In the genomic region with DNA sequence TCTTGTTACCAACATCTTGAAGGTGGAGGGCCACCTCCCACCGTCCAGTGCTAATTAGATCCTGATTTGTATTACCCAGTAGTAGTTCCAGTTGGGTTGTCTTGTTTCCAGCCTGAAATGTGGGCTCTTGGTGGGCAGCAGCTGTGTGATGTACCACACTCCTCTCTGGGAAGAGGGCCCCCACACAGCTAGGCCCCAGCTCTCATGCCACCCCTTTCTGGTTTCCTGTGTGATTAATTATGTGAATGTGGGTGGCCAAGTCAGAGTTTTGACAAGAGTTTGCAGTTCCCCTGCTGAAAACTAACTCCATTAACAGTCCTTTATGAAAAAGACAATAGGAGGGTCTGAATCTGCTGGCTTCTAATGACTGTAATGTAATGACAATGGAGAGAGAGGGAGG, we compare ENCODE assay signal across 33 cellular contexts. TPM values are rescaled to one million over a fixed set of nuclear protein-coding genes. Genes with fewer than 3 reads are reported as not detected.
DNase-seq lines count a peak whose midpoint lies in the region; ATAC-seq and TF ChIP-seq lines count a peak whose summit lies in the region.
"Had no signal": no experiment of that assay in that cellular context is flagged by ENCODE, and none has a peak within 500 bp of the region (broad histone marks: within the 10 kb centered on the region; RNA-seq: fewer than 3 reads in every experiment).

No MANE protein-coding gene starts in this region.

- ATAC-seq in stimulated activated naive CD8-positive, alpha-beta T cell treated with anti-CD3 and anti-CD28 coated beads, Interleukin-15, Interleukin-2, amounts not matched to agents 100 U/mL and 50 U/mL, for 24 hours, result peak; percentile 16
- ATAC-seq: GM12878, Panc1 had no signal

- H3K4me3 ChIP-seq in SJSA1 (no peak overlapping the region), esophagus squamous epithelium (no peak overlapping the region), mammary epithelial cell (replicated peaks in 1 of 3; ENCODE audit: insufficient read depth in 1 of 3, low read depth in 2 of 3, low read length in 3 of 3) (no peak overlapping the region)
- H3K4me3 ChIP-seq: GM12878, SK-N-MC had no signal

- dilution Hi-C loops in mammary epithelial cell (cut with HindIII; ENCODE audit: low sequenced_read_pairs), result no loop called here

- H3K4me1 ChIP-seq in SJSA1 (replicated peaks) (peaks cover 34% of the 10 kb centered on the region), esophagus squamous epithelium (peaks cover 5 to 24% (median 6%) of the 10 kb centered on the region in 3 donors), mammary epithelial cell (ENCODE audit: insufficient read depth, low read length) (no peaks in the 10 kb centered on the region)
- H3K4me1 ChIP-seq: BE2C had no signal

- TF ChIP-seq CTCF in esophagus squamous epithelium (IDR thresholded peaks at IDR 0.05) (no peak), mammary epithelial cell (conservative IDR thresholded peaks at IDR 0.05 in 1 of 2, IDR thresholded peaks at IDR 0.05 in 1 of 2; ENCODE audit: extremely low read depth in 1 of 2, insufficient read depth in 1 of 2, low read depth in 1 of 2, low read length in 2 of 2) (no peak)

- BruUV-seq in mammary epithelial cell (replicated peaks; lab: Mats Ljungman, UMichigan), result no TSS peak

- peak overlapping the region; percentile 21 to 70 (median 55) for H3K27ac Mint-ChIP-seq in immature natural killer cell
- H3K27ac Mint-ChIP-seq: CD14-positive monocyte; CD8-positive, alpha-beta memory T cell had no signal

- intact Hi-C loops in esophagus squamous epithelium (cut with DNase I), result no loop called here
- intact Hi-C loops in mammary epithelial cell (cut with micrococcal nuclease), result no loop called here

- H3K36me3 Mint-ChIP-seq in immature natural killer cell, result no peaks in the 10 kb centered on the region
- H3K36me3 Mint-ChIP-seq: CD14-positive monocyte; CD8-positive, alpha-beta memory T cell had no signal

- H3K27me3 Mint-ChIP-seq in immature natural killer cell (ENCODE audit: low read depth in 3 of 3), result peaks cover 0 to 4% (median 0%) of the 10 kb centered on the region in 3 donors

- H4K20me1 ChIP-seq in mammary epithelial cell (ENCODE audit: insufficient read depth, low read length), result no peaks in the 10 kb centered on the region

- WGBS in esophagus squamous epithelium, 2 donors, result 84 to 87% methylated on average over 1 of the region's 1 CpG
- 42% methylated on average over 1 of the region's 1 CpG for WGBS in mammary epithelial cell (ENCODE audit: low coverage, missing lambda C conversion rate)

- no peaks in the 10 kb centered on the region for H3K79me2 ChIP-seq in mammary epithelial cell (ENCODE audit: insufficient read depth, low read length)

- DNase-seq in NK-92 treated with Interleukin-12 subunit alpha and Interleukin-12 subunit beta, amount 100 ng/mL, for 24 hours (lab: John Stamatoyannopoulos, UW), result peak; percentile 3
- DNase-seq in NK-92 (lab: John Stamatoyannopoulos, UW; ENCODE audit: unreplicated experiment), result no peak
- peak in 1 of 2 experiments; percentile 25 for DNase-seq in SJSA1 (ENCODE audit: low read depth in 1 of 2, low spot score in 2 of 2)
- DNase-seq in immature natural killer cell, result peak; percentile 1 to 11 (median 4)
- DNase-seq in stimulated activated naive CD8-positive, alpha-beta T cell treated with anti-CD3 and anti-CD28 coated beads, Interleukin-15, Interleukin-2, amounts not matched to agents 100 U/mL and 50 U/mL, for 24 hours, result no peak
- DNase-seq in esophagus squamous epithelium (lab: John Stamatoyannopoulos, UW), result no peak
- no peak for DNase-seq in SHP77 treated with DMSO at 0.1 percent for 48 hours (lab: John Stamatoyannopoulos, UW)
- DNase-seq in mammary epithelial cell, result no peak
- DNase-seq: BE2C; CD8-positive, alpha-beta memory T cell; DMS 273 treated with DMSO at 0.1 percent for 48 hours; DMS79; EL; GDM1; H7; KBM-7; MV-4-11; NCI-H1105; NCI-H1436 treated with DMSO at 0.1 percent for 48 hours; NCI-H187 treated with DMSO at 0.1 percent for 48 hours; NCI-H2171 treated with DMSO at 0.1 percent for 48 hours; NCI-H524 treated with DMSO at 0.1 percent for 48 hours; NCI-H774; SHP77 had no signal

- H3K9me3 ChIP-seq in SJSA1 (replicated peaks), result no peaks in the 10 kb centered on the region
- peaks cover 0 to 7% (median 0%) of the 10 kb centered on the region in 3 donors for H3K9me3 ChIP-seq in esophagus squamous epithelium
- peaks cover 3% of the 10 kb centered on the region for H3K9me3 ChIP-seq in mammary epithelial cell (replicated peaks; ENCODE audit: insufficient read depth, low read length)
- H3K9me3 ChIP-seq: BE2C had no signal

- H2AFZ ChIP-seq in mammary epithelial cell (ENCODE audit: low read depth, low read length), result no peak overlapping the region

- TF ChIP-seq POLR2A in esophagus squamous epithelium (IDR thresholded peaks at IDR 0.05), result no peak

- H3K4me2 ChIP-seq in mammary epithelial cell (ENCODE audit: insufficient read depth, low read depth, low read length), result no peak overlapping the region

- no peaks in the 10 kb centered on the region for H3K9me3 Mint-ChIP-seq in immature natural killer cell
- H3K9me3 Mint-ChIP-seq: CD8-positive, alpha-beta memory T cell had no signal

- H3K4me3 Mint-ChIP-seq in immature natural killer cell, result peak overlapping the region; percentile 23 to 88 (median 71)
- H3K4me3 Mint-ChIP-seq: CD14-positive monocyte had no signal

- H3K27me3 ChIP-seq in SJSA1 (replicated peaks) (no peaks in the 10 kb centered on the region), esophagus squamous epithelium (peaks cover 0 to 19% (median 0%) of the 10 kb centered on the region in 4 donors), mammary epithelial cell (ENCODE audit: insufficient read depth, low read length) (no peaks in the 10 kb centered on the region)
- H3K27me3 ChIP-seq: BE2C had no signal

- H3K27ac ChIP-seq in SJSA1 (peak overlapping the region; percentile 1; the same call in 1 of the 2 replicates), esophagus squamous epithelium (no peak overlapping the region), mammary epithelial cell (ENCODE audit: insufficient read depth, low read depth, low read length) (no peak overlapping the region)
- H3K27ac ChIP-seq: 22Rv1, RWPE1, SK-N-MC had no signal

- H3K4me1 Mint-ChIP-seq in immature natural killer cell, result peaks cover 25 to 49% of the 10 kb centered on the region in 2 donors
- H3K4me1 Mint-ChIP-seq: CD14-positive monocyte; CD8-positive, alpha-beta memory T cell had no signal

- CTCF ChIA-PET in mammary epithelial cell (lab: Charles Lee; ENCODE audit: low non-redundant PET), result no interaction called here

- in situ Hi-C loops in mammary epithelial cell (cut with MboI; ENCODE audit: low sequenced_read_pairs in 2 of 2), result no loop called here

- H3K36me3 ChIP-seq in SJSA1 (no peaks in the 10 kb centered on the region), esophagus squamous epithelium (no peaks in the 10 kb centered on the region), mammary epithelial cell (ENCODE audit: insufficient read depth, low read length) (no peaks in the 10 kb centered on the region)
- H3K36me3 ChIP-seq: BE2C had no signal

- no peak overlapping the region for H3K9ac ChIP-seq in mammary epithelial cell (ENCODE audit: insufficient read depth, low read length)

RNA-seq across cellular contexts. Expression of gene HMGB4, which starts 3.8 kb away (rescaled TPM):
- not detected in 2 replicates for total RNA-seq in SJSA1 (2014; rRNA removed; shearing (Covaris generic))
- polyA plus RNA-seq in immature natural killer cell, result not detected
- total RNA-seq in esophagus squamous epithelium, result not detected
- total RNA-seq in mammary epithelial cell, result not detected
- polyA plus RNA-seq in mammary epithelial cell, result not detected
- not detected for polyA minus RNA-seq in mammary epithelial cell
- total RNA-seq: CD8-positive, alpha-beta memory T cell; GM12878; H7; LHCN-M2; MCF 10A; OCI-LY7 had no signal
- polyA plus RNA-seq: CD14-positive monocyte; CD8-positive, alpha-beta memory T cell; GM12878 had no signal

Comparison
In these comparisons a context has a peak if more than half of its experiments do, and no peak if none do; other contexts are left out.
1. DNase-seq: peak in NK-92 treated with Interleukin-12 subunit alpha and Interleukin-12 subunit beta, amount 100 ng/mL, for 24 hours (single experiment) and immature natural killer cell (3 of 3); none in NK-92 (single experiment), stimulated activated naive CD8-positive, alpha-beta T cell treated with anti-CD3 and anti-CD28 coated beads, Interleukin-15, Interleukin-2, amounts not matched to agents 100 U/mL and 50 U/mL, for 24 hours (single experiment), esophagus squamous epithelium (single experiment), SHP77 treated with DMSO at 0.1 percent for 48 hours (single experiment) and mammary epithelial cell (single experiment).